Comparison of ENCODE assay signal across 30 cellular contexts in genomic region chr17:81186203-81186602, GRCh38. TPM values are rescaled to one million over a fixed set of nuclear protein-coding genes. Genes with fewer than 3 reads are reported as not detected.
DNase-seq lines count a peak whose midpoint lies in the region; ATAC-seq, FAIRE-seq and TF ChIP-seq lines count a peak whose summit lies in the region.
"Had no signal": no experiment of that assay in that cellular context is flagged by ENCODE, and none has a peak within 500 bp of the region (broad histone marks: within the 10 kb centered on the region; RNA-seq: fewer than 3 reads in every experiment).

No MANE protein-coding gene starts in this region.

- no peaks in the 10 kb centered on the region for H4K20me1 ChIP-seq in HepG2 (ENCODE audit: insufficient read depth, low read length)
- H4K20me1 ChIP-seq: BLaER1 had no signal

- POLR2A ChIA-PET in HepG2 (lab: Yijun Ruan, JAX), result interaction anchor here (1.2 kb wide), 1 partner anchor 143 kb away, joined by 3 read pairs; no protein-coding TSS in a partner anchor

- no peaks in the 10 kb centered on the region for H3K79me2 ChIP-seq in HepG2 (ENCODE audit: insufficient read depth, low read length)

- H3K4me2 ChIP-seq in HepG2 (ENCODE audit: low read depth, low read length), result peak overlapping the region; percentile 38; the same call in 1 of the 2 replicates
- H3K4me2 ChIP-seq: BLaER1 had no signal

- H3K9ac ChIP-seq in HepG2 (ENCODE audit: insufficient read depth, low read depth, low read length), result no peak overlapping the region
- H3K9ac ChIP-seq: BLaER1 had no signal

- no peak overlapping the region for H2AFZ ChIP-seq in HepG2 (ENCODE audit: low read length)

- TF ChIP-seq EP300 in HepG2 (IDR thresholded peaks at IDR 0.05; ENCODE audit: low read depth in 2 of 2, low read length in 2 of 2) (no peak), HepG2 (CRISPR knock-in tag; IDR thresholded peaks at IDR 0.05; ENCODE audit: borderline replicate concordance) (no peak)

- in situ Hi-C loops in HepG2 (cut with HindIII; ENCODE audit: extremely low pct_ligation_motif_present, low pct_unique_long_range_greater_than_20kb), result no loop called here

- peak; percentile 17 for DNase-seq in Right ventricle myocardium inferior (ENCODE audit: missing footprints)
- no peak for DNase-seq in left ventricle myocardium inferior
- DNase-seq in HepG2 (ENCODE audit: low spot score), result no peak
- no peak for DNase-seq in right lobe of liver
- no peak for DNase-seq in NCI-H1092 treated with DMSO at 0.1 percent for 48 hours (lab: John Stamatoyannopoulos, UW)
- DNase-seq: 8988T; ACHN; BE2C; C1 segment of cervical spinal cord; CD4-positive, alpha-beta memory T cell; CD4-positive, CD25-positive, alpha-beta regulatory T cell; CD8-positive, alpha-beta memory T cell; COR-L47; DMS 273 treated with DMSO at 0.1 percent for 48 hours; DMS153; DMS53; DMS79; DND-41; EL; GDM1 had no signal

- H3K9me3 ChIP-seq in left ventricle myocardium inferior (replicated peaks) (no peaks in the 10 kb centered on the region), HepG2 (ENCODE audit: low read length) (no peaks in the 10 kb centered on the region), right lobe of liver (no peaks in the 10 kb centered on the region)
- H3K9me3 ChIP-seq: BE2C, BLaER1 had no signal

- TF ChIP-seq CTCF in left ventricle myocardium inferior (IDR thresholded peaks at IDR 0.05; ENCODE audit: borderline replicate concordance) (no peak), HepG2 (CRISPR knock-in tag; IDR thresholded peaks at IDR 0.05) (no peak), right lobe of liver (IDR thresholded peaks at IDR 0.05) (no peak)

- TF ChIP-seq POLR2A in HepG2 (IDR thresholded peaks at IDR 0.05; ENCODE audit: insufficient read depth in 1 of 2, low read depth in 2 of 2, low read length in 2 of 2) (no peak), right lobe of liver (IDR thresholded peaks at IDR 0.05) (no peak)

- H3K27ac ChIP-seq in left ventricle myocardium inferior (replicated peaks) (no peak overlapping the region), HepG2 (ENCODE audit: extremely low read length, insufficient read depth, low read length) (no peak overlapping the region), right lobe of liver (no peak overlapping the region)
- H3K27ac ChIP-seq: BLaER1 had no signal

- H3K4me1 ChIP-seq in left ventricle myocardium inferior (no peaks in the 10 kb centered on the region), HepG2 (ENCODE audit: insufficient read depth, low read length) (peaks cover 24% of the 10 kb centered on the region), right lobe of liver (no peaks in the 10 kb centered on the region)
- H3K4me1 ChIP-seq: BE2C had no signal

- peaks cover 29% of the 10 kb centered on the region for H3K27me3 ChIP-seq in left ventricle myocardium inferior (ENCODE audit: low read depth)
- H3K27me3 ChIP-seq in HepG2 (ENCODE audit: control insufficient read depth in 1 of 2, insufficient read depth in 2 of 2, low read length in 2 of 2), result peaks cover 6 to 31% of the 10 kb centered on the region in 2 experiments; a peak in 3 of 5 replicates
- H3K27me3 ChIP-seq in right lobe of liver, result no peaks in the 10 kb centered on the region
- H3K27me3 ChIP-seq: BE2C had no signal

- ATAC-seq in Right ventricle myocardium inferior (no peak), HepG2 (no peak), right lobe of liver (no peak)
- ATAC-seq: GM12878 had no signal

- TF ChIP-seq RAD21 in HepG2 (CRISPR knock-in tag; IDR thresholded peaks at IDR 0.05), result no peak

- no peak for FAIRE-seq in HepG2 (lab: Jason Lieb, UNC)
- FAIRE-seq: A204.1, GM12878, GM12892, GM18507 had no signal

- 39% methylated on average over 4 of the region's 7 CpGs for WGBS in HepG2 (ENCODE audit: low lambda C conversion rate)
- 50% methylated on average over 2 of the region's 7 CpGs for WGBS in right lobe of liver (ENCODE audit: insufficient coverage, low coverage, low lambda C conversion rate, missing lambda C conversion rate)

- intact Hi-C loops in Right ventricle myocardium inferior (cut with DNase I) (no loop called here), left ventricle myocardium inferior (cut with micrococcal nuclease) (no loop called here), HepG2 (cut with micrococcal nuclease; ENCODE audit: unreplicated experiment) (no loop called here), right lobe of liver (cut with DNase I) (no loop called here)

- no TSS peak for BruUV-seq in HepG2 (replicated peaks; lab: Mats Ljungman, UMichigan)

- no peak overlapping the region for H3K4me3 ChIP-seq in left ventricle myocardium inferior
- H3K4me3 ChIP-seq in HepG2 (replicated peaks in 1 of 3; ENCODE audit: insufficient read depth in 1 of 3, low read depth in 2 of 3, low read length in 3 of 3), result no peak overlapping the region
- H3K4me3 ChIP-seq in right lobe of liver, result no peak overlapping the region
- H3K4me3 ChIP-seq: BLaER1, GM12878 had no signal

- H3K36me3 ChIP-seq in left ventricle myocardium inferior (peaks cover 6% of the 10 kb centered on the region), HepG2 (replicated peaks in 1 of 2; ENCODE audit: control insufficient read depth in 1 of 2, insufficient read depth in 2 of 2, low read length in 2 of 2) (peaks cover under 1 to 4% of the 10 kb centered on the region in 2 experiments; a peak in 2 of 5 replicates), right lobe of liver (no peaks in the 10 kb centered on the region)

- CTCF ChIA-PET in HepG2 (lab: Yijun Ruan, JAX; ENCODE audit: low intra/inter-chr PET ratio, low total read pairs), result no interaction called here

RNA-seq across cellular contexts. Expression of gene AATK, which starts 20.2 kb away (rescaled TPM):
- total RNA-seq in Right ventricle myocardium inferior (10.1 TPM), left ventricle myocardium inferior (2.3 TPM), HepG2 (2016; rRNA removed; fragmentation: Illumina TruSeq; extraction: Trizol) (6.1 and 8.4 TPM in 2 replicates), right lobe of liver (1 to 10 TPM in 2 of 6 experiments, under 1 TPM in 4; 0.31 to 1.2 (median 0.86) TPM)
- total RNA-seq in HepG2 (2016; cell fraction: cytosol; rRNA removed; fragmentation: Illumina TruSeq; extraction: Trizol; ENCODE audit: low read depth), result 1.5 and 2.0 TPM in 2 replicates
- 5.3 and 9.5 TPM in 2 replicates for total RNA-seq in HepG2 (2016; cell fraction: insoluble cytoplasmic fraction; rRNA removed; fragmentation: Illumina TruSeq; extraction: Trizol)
- 2.9 and 3.0 TPM in 2 replicates for total RNA-seq in HepG2 (2016; cell fraction: membrane; rRNA removed; fragmentation: Illumina TruSeq; extraction: Trizol)
- 9.7 and 12.6 TPM in 2 replicates for total RNA-seq in HepG2 (2016; cell fraction: nucleus; rRNA removed; fragmentation: Illumina TruSeq; extraction: Trizol)
- 2.9 and 5.2 TPM in 2 replicates for polyA plus RNA-seq in HepG2 (2011; rRNA removed)
- polyA plus RNA-seq in HepG2 (2011; cell fraction: cytosol; rRNA removed), result 2.9 and 4.3 TPM in 2 replicates
- 15.0 and 16.5 TPM in 2 replicates for polyA plus RNA-seq in HepG2 (2011; cell fraction: nucleus; rRNA removed)
- polyA plus RNA-seq in HepG2 (2012), result 4.4 and 8.0 TPM in 2 replicates
- 0.54 and 0.65 TPM in 2 replicates for polyA plus RNA-seq in HepG2 (2016; cell fraction: cytosol; fragmentation: Illumina TruSeq; extraction: Trizol; ENCODE audit: low read depth)
- polyA plus RNA-seq in HepG2 (2016; cell fraction: insoluble cytoplasmic fraction; fragmentation: Illumina TruSeq; extraction: Trizol; ENCODE audit: low read depth), result 5.7 and 6.0 TPM in 2 replicates
- 1.1 and 1.8 TPM in 2 replicates for polyA plus RNA-seq in HepG2 (2016; cell fraction: membrane; fragmentation: Illumina TruSeq; extraction: Trizol; ENCODE audit: low read depth)
- 14.7 and 18.3 TPM in 2 replicates for polyA plus RNA-seq in HepG2 (2016; cell fraction: nucleus; fragmentation: Illumina TruSeq; extraction: Trizol; ENCODE audit: insufficient read depth, low read depth)
- polyA minus RNA-seq in HepG2 (2011; rRNA and poly(A)+ RNA removed; ENCODE audit: low replicate concordance), result 20.3 and 42.0 TPM in 2 replicates
- polyA minus RNA-seq in HepG2 (2011; cell fraction: cytosol; rRNA and poly(A)+ RNA removed), result 7.4 and 11.0 TPM in 2 replicates
- 3.6 and 4.6 TPM in 2 replicates for polyA minus RNA-seq in HepG2 (2011; cell fraction: nucleus; rRNA and poly(A)+ RNA removed)
- total RNA-seq: CD4-positive, CD25-positive, alpha-beta regulatory T cell; GM12878 had no signal
- polyA plus RNA-seq: CD8-positive, alpha-beta memory T cell had no signal

RNA-seq across cellular contexts. Expression of gene PVALEF, which starts 20.9 kb away (rescaled TPM):
- total RNA-seq in Right ventricle myocardium inferior (not detected), left ventricle myocardium inferior (not detected), HepG2 (2016; rRNA removed; fragmentation: Illumina TruSeq; extraction: Trizol) (0.18 TPM in 1 of 2 replicates, not detected in the other), right lobe of liver (not detected)
- total RNA-seq in HepG2 (2016; cell fraction: cytosol; rRNA removed; fragmentation: Illumina TruSeq; extraction: Trizol; ENCODE audit: low read depth), result 0.40 and 0.53 TPM in 2 replicates
- total RNA-seq in HepG2 (2016; cell fraction: insoluble cytoplasmic fraction; rRNA removed; fragmentation: Illumina TruSeq; extraction: Trizol), result 0.13 and 0.22 TPM in 2 replicates
- total RNA-seq in HepG2 (2016; cell fraction: membrane; rRNA removed; fragmentation: Illumina TruSeq; extraction: Trizol), result 0.25 and 0.28 TPM in 2 replicates
- total RNA-seq in HepG2 (2016; cell fraction: nucleus; rRNA removed; fragmentation: Illumina TruSeq; extraction: Trizol), result 0.28 TPM in 1 of 2 replicates, not detected in the other
- polyA plus RNA-seq in HepG2 (2011; rRNA removed), result 0.18 and 0.24 TPM in 2 replicates
- polyA plus RNA-seq in HepG2 (2011; cell fraction: cytosol; rRNA removed), result 0.11 TPM in 1 of 2 replicates, not detected in the other
- 0.21 and 0.42 TPM in 2 replicates for polyA plus RNA-seq in HepG2 (2011; cell fraction: nucleus; rRNA removed)
- not detected in 2 replicates for polyA plus RNA-seq in HepG2 (2012)
- 0.29 and 0.34 TPM in 2 replicates for polyA plus RNA-seq in HepG2 (2016; cell fraction: cytosol; fragmentation: Illumina TruSeq; extraction: Trizol; ENCODE audit: low read depth)
- polyA plus RNA-seq in HepG2 (2016; cell fraction: insoluble cytoplasmic fraction; fragmentation: Illumina TruSeq; extraction: Trizol; ENCODE audit: low read depth), result 0.39 and 0.44 TPM in 2 replicates
- 0.14 and 0.19 TPM in 2 replicates for polyA plus RNA-seq in HepG2 (2016; cell fraction: membrane; fragmentation: Illumina TruSeq; extraction: Trizol; ENCODE audit: low read depth)
- polyA plus RNA-seq in HepG2 (2016; cell fraction: nucleus; fragmentation: Illumina TruSeq; extraction: Trizol; ENCODE audit: insufficient read depth, low read depth), result 0.36 TPM in 1 of 2 replicates, not detected in the other
- polyA minus RNA-seq in HepG2 (2011; rRNA and poly(A)+ RNA removed; ENCODE audit: low replicate concordance), result 0.09 and 0.18 TPM in 2 replicates
- not detected in 2 replicates for polyA minus RNA-seq in HepG2 (2011; cell fraction: cytosol; rRNA and poly(A)+ RNA removed)
- polyA minus RNA-seq in HepG2 (2011; cell fraction: nucleus; rRNA and poly(A)+ RNA removed), result not detected in 2 replicates
- total RNA-seq: A673; CD4-positive, alpha-beta memory T cell; CD4-positive, CD25-positive, alpha-beta regulatory T cell; CD8-positive, alpha-beta memory T cell; Daoy; G401; GM12878 had no signal
- polyA plus RNA-seq: AG04450; CD14-positive monocyte; CD4-positive, alpha-beta memory T cell; CD4-positive, CD25-positive, alpha-beta regulatory T cell; CD8-positive, alpha-beta memory T cell; GM12878 had no signal

RNA-seq across cellular contexts. Expression of gene CEP131, which starts 36.6 kb away (rescaled TPM):
- 8.9 TPM for total RNA-seq in Right ventricle myocardium inferior
- 7.6 TPM for total RNA-seq in left ventricle myocardium inferior
- total RNA-seq in HepG2 (2016; rRNA removed; fragmentation: Illumina TruSeq; extraction: Trizol), result 11.1 and 16.8 TPM in 2 replicates
- total RNA-seq in HepG2 (2016; cell fraction: cytosol; rRNA removed; fragmentation: Illumina TruSeq; extraction: Trizol; ENCODE audit: low read depth), result 2.2 and 3.5 TPM in 2 replicates
- total RNA-seq in HepG2 (2016; cell fraction: insoluble cytoplasmic fraction; rRNA removed; fragmentation: Illumina TruSeq; extraction: Trizol), result 8.4 and 18.4 TPM in 2 replicates
- total RNA-seq in HepG2 (2016; cell fraction: membrane; rRNA removed; fragmentation: Illumina TruSeq; extraction: Trizol), result 5.8 and 6.2 TPM in 2 replicates
- total RNA-seq in HepG2 (2016; cell fraction: nucleus; rRNA removed; fragmentation: Illumina TruSeq; extraction: Trizol), result 10.7 and 12.3 TPM in 2 replicates
- 5.0 and 5.6 TPM in 2 replicates for polyA plus RNA-seq in HepG2 (2011; rRNA removed)
- 3.0 and 5.8 TPM in 2 replicates for polyA plus RNA-seq in HepG2 (2011; cell fraction: cytosol; rRNA removed)
- 31.7 and 46.2 TPM in 2 replicates for polyA plus RNA-seq in HepG2 (2011; cell fraction: nucleus; rRNA removed)
- 6.3 and 6.8 TPM in 2 replicates for polyA plus RNA-seq in HepG2 (2012)
- polyA plus RNA-seq in HepG2 (2016; cell fraction: cytosol; fragmentation: Illumina TruSeq; extraction: Trizol; ENCODE audit: low read depth), result 2.7 and 3.3 TPM in 2 replicates
- 11.8 and 13.5 TPM in 2 replicates for polyA plus RNA-seq in HepG2 (2016; cell fraction: insoluble cytoplasmic fraction; fragmentation: Illumina TruSeq; extraction: Trizol; ENCODE audit: low read depth)
- 4.3 and 4.6 TPM in 2 replicates for polyA plus RNA-seq in HepG2 (2016; cell fraction: membrane; fragmentation: Illumina TruSeq; extraction: Trizol; ENCODE audit: low read depth)
- polyA plus RNA-seq in HepG2 (2016; cell fraction: nucleus; fragmentation: Illumina TruSeq; extraction: Trizol; ENCODE audit: insufficient read depth, low read depth), result 35.7 and 41.4 TPM in 2 replicates
- polyA minus RNA-seq in HepG2 (2011; rRNA and poly(A)+ RNA removed; ENCODE audit: low replicate concordance), result 4.8 and 5.8 TPM in 2 replicates
- polyA minus RNA-seq in HepG2 (2011; cell fraction: cytosol; rRNA and poly(A)+ RNA removed), result 3.0 and 4.2 TPM in 2 replicates
- polyA minus RNA-seq in HepG2 (2011; cell fraction: nucleus; rRNA and poly(A)+ RNA removed), result 7.6 and 8.0 TPM in 2 replicates
- total RNA-seq in right lobe of liver, result 1 to 10 TPM; 1.5 to 4.3 (median 2.1) TPM

RNA-seq across cellular contexts. Expression of gene TEPSIN, which starts 52.7 kb away (rescaled TPM):
- total RNA-seq in Right ventricle myocardium inferior (11.1 TPM), left ventricle myocardium inferior (15.9 TPM), HepG2 (2016; rRNA removed; fragmentation: Illumina TruSeq; extraction: Trizol) (8.5 and 18.8 TPM in 2 replicates), right lobe of liver (10 to 100 TPM; 11.9 to 27.6 (median 18.1) TPM)
- total RNA-seq in HepG2 (2016; cell fraction: cytosol; rRNA removed; fragmentation: Illumina TruSeq; extraction: Trizol; ENCODE audit: low read depth), result 5.0 and 7.5 TPM in 2 replicates
- 7.1 and 20.3 TPM in 2 replicates for total RNA-seq in HepG2 (2016; cell fraction: insoluble cytoplasmic fraction; rRNA removed; fragmentation: Illumina TruSeq; extraction: Trizol)
- 7.0 and 8.1 TPM in 2 replicates for total RNA-seq in HepG2 (2016; cell fraction: membrane; rRNA removed; fragmentation: Illumina TruSeq; extraction: Trizol)
- total RNA-seq in HepG2 (2016; cell fraction: nucleus; rRNA removed; fragmentation: Illumina TruSeq; extraction: Trizol), result 24.5 and 27.8 TPM in 2 replicates
- polyA plus RNA-seq in HepG2 (2011; rRNA removed), result 16.1 and 19.7 TPM in 2 replicates
- 4.0 and 8.2 TPM in 2 replicates for polyA plus RNA-seq in HepG2 (2011; cell fraction: cytosol; rRNA removed)
- polyA plus RNA-seq in HepG2 (2011; cell fraction: nucleus; rRNA removed), result 328 and 418 TPM in 2 replicates
- polyA plus RNA-seq in HepG2 (2012), result 9.5 and 16.4 TPM in 2 replicates
- 2.4 and 2.5 TPM in 2 replicates for polyA plus RNA-seq in HepG2 (2016; cell fraction: cytosol; fragmentation: Illumina TruSeq; extraction: Trizol; ENCODE audit: low read depth)
- 6.3 and 9.9 TPM in 2 replicates for polyA plus RNA-seq in HepG2 (2016; cell fraction: insoluble cytoplasmic fraction; fragmentation: Illumina TruSeq; extraction: Trizol; ENCODE audit: low read depth)
- 4.3 and 6.0 TPM in 2 replicates for polyA plus RNA-seq in HepG2 (2016; cell fraction: membrane; fragmentation: Illumina TruSeq; extraction: Trizol; ENCODE audit: low read depth)
- polyA plus RNA-seq in HepG2 (2016; cell fraction: nucleus; fragmentation: Illumina TruSeq; extraction: Trizol; ENCODE audit: insufficient read depth, low read depth), result 90.2 and 98.6 TPM in 2 replicates
- polyA minus RNA-seq in HepG2 (2011; rRNA and poly(A)+ RNA removed; ENCODE audit: low replicate concordance), result 14.1 and 21.0 TPM in 2 replicates
- polyA minus RNA-seq in HepG2 (2011; cell fraction: cytosol; rRNA and poly(A)+ RNA removed), result 3.4 and 3.7 TPM in 2 replicates
- polyA minus RNA-seq in HepG2 (2011; cell fraction: nucleus; rRNA and poly(A)+ RNA removed), result 39.0 and 47.9 TPM in 2 replicates

RNA-seq across cellular contexts. Expression of gene NDUFAF8, which starts 52.9 kb away (rescaled TPM):
- total RNA-seq in Right ventricle myocardium inferior, result 58.0 TPM
- 61.5 TPM for total RNA-seq in left ventricle myocardium inferior
- 213 and 233 TPM in 2 replicates for total RNA-seq in HepG2 (2016; rRNA removed; fragmentation: Illumina TruSeq; extraction: Trizol)
- 565 and 636 TPM in 2 replicates for total RNA-seq in HepG2 (2016; cell fraction: cytosol; rRNA removed; fragmentation: Illumina TruSeq; extraction: Trizol; ENCODE audit: low read depth)
- total RNA-seq in HepG2 (2016; cell fraction: insoluble cytoplasmic fraction; rRNA removed; fragmentation: Illumina TruSeq; extraction: Trizol), result 209 and 214 TPM in 2 replicates
- total RNA-seq in HepG2 (2016; cell fraction: membrane; rRNA removed; fragmentation: Illumina TruSeq; extraction: Trizol), result 441 and 487 TPM in 2 replicates
- total RNA-seq in HepG2 (2016; cell fraction: nucleus; rRNA removed; fragmentation: Illumina TruSeq; extraction: Trizol), result 99.9 and 114 TPM in 2 replicates
- 62.4 and 75.6 TPM in 2 replicates for polyA plus RNA-seq in HepG2 (2011; rRNA removed)
- 52.0 and 67.0 TPM in 2 replicates for polyA plus RNA-seq in HepG2 (2011; cell fraction: cytosol; rRNA removed)
- 67.0 and 99.7 TPM in 2 replicates for polyA plus RNA-seq in HepG2 (2011; cell fraction: nucleus; rRNA removed)
- 74.7 and 106 TPM in 2 replicates for polyA plus RNA-seq in HepG2 (2012)
- polyA plus RNA-seq in HepG2 (2016; cell fraction: cytosol; fragmentation: Illumina TruSeq; extraction: Trizol; ENCODE audit: low read depth), result 562 and 639 TPM in 2 replicates
- 170 and 188 TPM in 2 replicates for polyA plus RNA-seq in HepG2 (2016; cell fraction: insoluble cytoplasmic fraction; fragmentation: Illumina TruSeq; extraction: Trizol; ENCODE audit: low read depth)
- 357 and 397 TPM in 2 replicates for polyA plus RNA-seq in HepG2 (2016; cell fraction: membrane; fragmentation: Illumina TruSeq; extraction: Trizol; ENCODE audit: low read depth)
- 180 and 208 TPM in 2 replicates for polyA plus RNA-seq in HepG2 (2016; cell fraction: nucleus; fragmentation: Illumina TruSeq; extraction: Trizol; ENCODE audit: insufficient read depth, low read depth)
- polyA minus RNA-seq in HepG2 (2011; rRNA and poly(A)+ RNA removed; ENCODE audit: low replicate concordance), result 13.6 and 21.7 TPM in 2 replicates
- 4.9 and 8.2 TPM in 2 replicates for polyA minus RNA-seq in HepG2 (2011; cell fraction: cytosol; rRNA and poly(A)+ RNA removed)
- polyA minus RNA-seq in HepG2 (2011; cell fraction: nucleus; rRNA and poly(A)+ RNA removed), result 26.2 and 31.2 TPM in 2 replicates
- 10 to 100 TPM; 15.7 to 35.9 (median 23.3) TPM for total RNA-seq in right lobe of liver
